19 cellular contexts compared by ENCODE assay signal in the genomic region with DNA sequence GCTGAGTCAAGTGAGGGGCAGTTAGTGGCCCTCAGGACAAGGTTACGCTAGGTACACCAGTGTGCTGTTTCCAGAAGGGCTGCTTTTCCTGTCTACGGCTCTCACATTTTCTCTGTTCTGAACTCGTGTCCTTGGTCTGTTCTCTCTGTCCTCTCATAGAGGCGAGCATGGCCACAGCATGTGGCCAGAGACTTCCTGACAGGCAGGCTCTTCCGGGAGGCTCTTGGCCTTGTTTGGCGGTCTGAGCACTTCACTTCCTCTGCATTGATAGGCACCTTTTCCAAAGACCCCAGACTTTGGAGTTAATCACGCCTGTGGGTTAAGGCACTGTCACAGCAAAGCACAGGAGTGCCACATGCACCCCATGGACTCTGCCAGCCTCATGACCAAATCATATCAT. TPM values are rescaled to one million over a fixed set of nuclear protein-coding genes. Genes with fewer than 3 reads are reported as not detected.
DNase-seq lines count a peak whose midpoint lies in the region; ATAC-seq and TF ChIP-seq lines count a peak whose summit lies in the region.
"Had no signal": no experiment of that assay in that cellular context is flagged by ENCODE, and none has a peak within 500 bp of the region (broad histone marks: within the 10 kb centered on the region; RNA-seq: fewer than 3 reads in every experiment).

No MANE protein-coding gene starts in this region.

- ATAC-seq in HG03460 (IDR thresholded peaks at IDR 0.05; ENCODE audit: unreplicated experiment) (no peak), GM21737 (IDR thresholded peaks at IDR 0.05; ENCODE audit: unreplicated experiment) (no peak)
- ATAC-seq: activated CD4-positive, CD25-positive, alpha-beta regulatory T cell treated with anti-CD3 and anti-CD28 coated beads, Interleukin-2, amount 50 U/mL, for 24 hours; activated naive CD8-positive, alpha-beta T cell treated with anti-CD3 and anti-CD28 coated beads, Interleukin-2, amount 50 U/mL, for 24 hours; esophagus mucosa; left colon had no signal

- H3K79me2 ChIP-seq in Loucy (ENCODE audit: insufficient read depth, low read length) = no peaks in the 10 kb centered on the region

- H3K4me3 ChIP-seq in Loucy (ENCODE audit: low read length, poor library complexity, severe bottlenecking) = no peak overlapping the region
- peak overlapping the region in 1 of 2 donors; percentile 70 for H3K4me3 ChIP-seq in ascending aorta
- H3K4me3 ChIP-seq in iPS-20b (ENCODE audit: low read length) = peak overlapping the region; percentile 26; the same call in 1 of the 2 replicates
- H3K4me3 ChIP-seq in stomach smooth muscle (ENCODE audit: low read length in 2 of 2) = peak overlapping the region in 1 of 2 donors; percentile 15
- H3K4me3 ChIP-seq: prostate gland had no signal

- no peaks in the 10 kb centered on the region for H3K9me2 ChIP-seq in Loucy (replicated peaks; ENCODE audit: low read depth, low read length)

- H3K9ac ChIP-seq in Loucy (ENCODE audit: low read depth, low read length, poor library complexity, severe bottlenecking) (no peak overlapping the region), iPS-20b (ENCODE audit: low read depth, low read length) (peak overlapping the region; percentile 35; the same call in 1 of the 2 replicates), stomach smooth muscle (ENCODE audit: low read length in 2 of 2) (peak overlapping the region in 1 of 2 donors; percentile 42)

- H4K20me1 ChIP-seq in Loucy (ENCODE audit: insufficient read depth, low read length, poor library complexity, severe bottlenecking) = no peaks in the 10 kb centered on the region

- no peaks in the 10 kb centered on the region for H3F3A ChIP-seq in Loucy (ENCODE audit: low read depth)

- H3K27ac ChIP-seq in ascending aorta (peak overlapping the region; percentile 93 to 98), iPS-20b (ENCODE audit: low read length) (no peak overlapping the region), stomach smooth muscle (ENCODE audit: low read length) (peak overlapping the region; percentile 58)

- H2AFZ ChIP-seq in Loucy (ENCODE audit: low read length) = no peak overlapping the region

- H3K36me3 ChIP-seq in Loucy (ENCODE audit: insufficient read depth, low read length) = no peaks in the 10 kb centered on the region
- H3K36me3 ChIP-seq in ascending aorta = no peaks in the 10 kb centered on the region
- no peaks in the 10 kb centered on the region for H3K36me3 ChIP-seq in iPS-20b (ENCODE audit: insufficient read depth, low read depth, low read length)
- H3K36me3 ChIP-seq in stomach smooth muscle (ENCODE audit: control insufficient read depth in 2 of 2, insufficient read depth in 2 of 2, low read length in 2 of 2) = peaks cover 0 to 4% of the 10 kb centered on the region in 2 donors
- H3K36me3 ChIP-seq: prostate gland had no signal

- H3K4me2 ChIP-seq in Loucy (ENCODE audit: low read depth, low read length, poor library complexity, severe bottlenecking) = peak overlapping the region; percentile 7

- peaks cover 7% of the 10 kb centered on the region for H3K4me1 ChIP-seq in Loucy (ENCODE audit: insufficient read depth, low read length, poor library complexity, severe bottlenecking)
- peaks cover 11 to 29% of the 10 kb centered on the region in 2 donors for H3K4me1 ChIP-seq in ascending aorta
- H3K4me1 ChIP-seq in iPS-20b (ENCODE audit: insufficient read depth, low read length) = peaks cover 15% of the 10 kb centered on the region
- peaks cover 45% of the 10 kb centered on the region for H3K4me1 ChIP-seq in stomach smooth muscle (ENCODE audit: control insufficient read depth, insufficient read depth, low read length)
- H3K4me1 ChIP-seq: prostate gland had no signal

- DNase-seq in ascending aorta (ENCODE audit: low spot score in 2 of 2) (no peak), NCI-H345 (lab: John Stamatoyannopoulos, UW) (no peak)
- no peak for DNase-seq in activated effector memory CD4-positive, alpha-beta T cell treated with anti-CD3 and anti-CD28 coated beads, Interleukin-2, amount 50 U/mL, for 16 hours
- DNase-seq: activated naive CD8-positive, alpha-beta T cell treated with anti-CD3 and anti-CD28 coated beads, Interleukin-2, amount 50 U/mL, for 24 hours; activated T-cell treated with anti-CD3 and anti-CD28 coated beads for 4 hours; DMS79; head of caudate nucleus; left colon; stimulated activated CD4-positive, alpha-beta T cell treated with anti-CD3 and anti-CD28 coated beads, Interleukin-15, amount 100 ng/mL, for 24 hours had no signal

- intact Hi-C loops in ascending aorta (cut with DNase I) = loop anchor here (10.0 kb wide), 3 partner anchors 541 to 1719 kb away; a partner anchor contains a TSS

- H3K9me3 ChIP-seq in Loucy (ENCODE audit: insufficient read depth, low read depth, low read length) (no peaks in the 10 kb centered on the region), ascending aorta (no peaks in the 10 kb centered on the region), iPS-20b (ENCODE audit: insufficient read depth, low read depth, low read length) (no peaks in the 10 kb centered on the region), stomach smooth muscle (ENCODE audit: control insufficient read depth in 2 of 2, low read length in 2 of 2) (no peaks in the 10 kb centered on the region)
- H3K9me3 ChIP-seq: prostate gland had no signal

- H3K27me3 ChIP-seq in Loucy (ENCODE audit: insufficient read depth, low read length, poor library complexity, severe bottlenecking) (no peaks in the 10 kb centered on the region), ascending aorta (no peaks in the 10 kb centered on the region), iPS-20b (ENCODE audit: insufficient read depth, low read length) (no peaks in the 10 kb centered on the region), stomach smooth muscle (ENCODE audit: control insufficient read depth in 1 of 2, insufficient read depth in 2 of 2, low read length in 2 of 2) (no peaks in the 10 kb centered on the region)

- no peak for TF ChIP-seq CTCF in Loucy (conservative IDR thresholded peaks at IDR 0.05; ENCODE audit: low read length)
- TF ChIP-seq CTCF in ascending aorta (IDR thresholded peaks at IDR 0.05) = no peak

RNA-seq across cellular contexts. Expression of a gene that starts 1.2 kb away (rescaled TPM):
- total RNA-seq in ascending aorta = 0.43 TPM
- total RNA-seq: LHCN-M2; T-helper 2 cell treated with Interferon-gamma antibody and Interleukin-4, amounts not matched to agents 100 ng/mL and 5 ng/mL, for 36 hours had no signal
